Comparison of ENCODE assay signal across 11 cellular contexts in the genomic region with DNA sequence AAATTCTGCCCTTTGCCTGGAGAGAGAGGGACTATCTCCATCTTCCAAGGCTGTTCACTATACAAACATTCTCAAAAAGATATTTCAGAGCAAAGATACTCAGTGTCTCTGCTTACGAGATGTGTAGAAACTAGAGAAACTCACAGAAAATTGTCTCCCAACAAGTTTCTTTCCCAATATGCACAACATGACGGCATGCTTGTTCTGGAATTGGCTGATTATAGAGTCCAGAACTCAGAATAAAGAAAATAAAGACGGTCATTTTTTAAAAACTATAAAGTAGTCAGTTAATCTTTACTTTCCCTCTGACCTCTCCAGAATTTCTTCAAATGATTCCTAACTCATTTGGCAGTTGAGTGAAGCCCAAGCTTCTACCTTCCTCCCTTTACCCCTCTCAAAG.
"Had no signal": no experiment of that assay in that cellular context is flagged by ENCODE, and none has a peak within 500 bp of the region (broad histone marks: within the 10 kb centered on the region; RNA-seq: fewer than 3 reads in every experiment).

No MANE protein-coding gene starts in this region.

- H3K9me3 ChIP-seq: HAP-1 had no signal

- H3K27ac ChIP-seq: GM23248 had no signal

- H3K4me2 ChIP-seq: GM23338 had no signal

- H3K9ac ChIP-seq: GM23248 had no signal

- H2AFZ ChIP-seq: GM23248 had no signal

- H3K36me3 ChIP-seq: HAP-1 had no signal

- H3K27ac Mint-ChIP-seq: GM23338, H9, HFFc6 had no signal

- DNase-seq: GM23248, GOT3, H7, H9, HCEC 1CT, HFFc6 had no signal

- H3K4me3 ChIP-seq: GM23248, GM23338, HAP-1 had no signal

- H3K4me1 ChIP-seq: HAP-1 had no signal

- H3K4me3 Mint-ChIP-seq: GM23338, H9, HFFc6 had no signal

- ATAC-seq: GM23338, HCT116 had no signal

- H3K9me3 Mint-ChIP-seq: H9 had no signal

- H3K4me1 Mint-ChIP-seq: GM23338, H9 had no signal

- FAIRE-seq: H1, H54 had no signal
